26 cellular contexts compared by ENCODE assay signal in the genomic region with DNA sequence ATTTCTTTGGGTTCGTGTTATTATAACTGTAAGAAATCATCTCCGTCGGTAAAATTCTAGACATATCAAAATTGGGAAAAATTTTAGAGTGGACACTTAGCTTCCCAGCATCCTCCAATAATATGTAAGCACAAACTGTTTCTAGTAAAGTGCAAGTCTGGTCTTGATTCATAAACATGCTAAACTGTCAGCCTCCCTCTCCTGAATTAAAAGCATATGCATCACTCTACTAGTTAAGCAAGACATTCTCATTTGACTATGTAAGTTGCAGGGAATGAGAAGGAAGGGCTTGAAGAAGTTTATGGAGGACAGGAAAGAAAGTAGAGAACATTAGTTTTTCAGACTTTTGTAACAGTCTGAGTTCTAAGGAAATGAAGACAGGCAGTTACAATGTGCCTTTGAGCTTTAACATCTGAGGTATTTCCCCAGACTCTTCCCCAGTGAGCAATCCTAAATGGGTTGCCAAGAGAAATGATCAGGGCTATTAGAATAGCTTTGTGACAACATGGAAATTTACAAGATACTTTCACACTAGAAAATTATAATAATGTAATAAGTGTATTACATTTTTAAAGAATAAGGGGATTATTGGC.
DNase-seq lines count a peak whose midpoint lies in the region; FAIRE-seq and TF ChIP-seq lines count a peak whose summit lies in the region.
"Had no signal": no experiment of that assay in that cellular context is flagged by ENCODE, and none has a peak within 500 bp of the region (broad histone marks: within the 10 kb centered on the region; RNA-seq: fewer than 3 reads in every experiment).

No MANE protein-coding gene starts in this region.

- H3K79me1 ChIP-seq in H9 (ENCODE audit: insufficient read depth, low read depth, low read length, poor library complexity, severe bottlenecking) (no peaks in the 10 kb centered on the region), mesenchymal stem cell (replicated peaks; ENCODE audit: low read length, poor library complexity, severe bottlenecking) (no peaks in the 10 kb centered on the region)

- H3K9me3 ChIP-seq in H9 (ENCODE audit: control insufficient read depth, low read depth, low read length) (no peaks in the 10 kb centered on the region), mesenchymal stem cell (ENCODE audit: control insufficient read depth, low read length) (no peaks in the 10 kb centered on the region)
- H3K9me3 ChIP-seq: BLaER1 treated with 17β-estradiol and CSF1 and Interleukin-3, amounts not matched to agents 10 nM and 100 nM had no signal

- H3T11ph ChIP-seq in H9 (ENCODE audit: low read length): no peak overlapping the region

- H2BK15ac ChIP-seq in H9 (ENCODE audit: low read depth, low read length): no peak overlapping the region
- H2BK15ac ChIP-seq in mesenchymal stem cell (ENCODE audit: low read depth, poor library complexity, severe bottlenecking): no peak overlapping the region

- H3K4me3 Mint-ChIP-seq in HFFc6 (peak overlapping the region; percentile 50), H9 (no peak overlapping the region)
- H3K4me3 Mint-ChIP-seq: CD4-positive, alpha-beta memory T cell; IgD-negative memory B cell had no signal

- H3K18ac ChIP-seq in H9 (ENCODE audit: insufficient read length, low read depth, low read length) (no peak overlapping the region), mesenchymal stem cell (ENCODE audit: low read depth in 1 of 2, low read length in 2 of 2) (no peak overlapping the region)

- H2AK5ac ChIP-seq in H9 (ENCODE audit: insufficient read length, low read length): no peak overlapping the region
- no peak overlapping the region for H2AK5ac ChIP-seq in mesenchymal stem cell (ENCODE audit: low read length, severe bottlenecking)

- H3K27ac ChIP-seq in H9 (ENCODE audit: insufficient read length, low read depth, low read length) (no peak overlapping the region), mesenchymal stem cell (ENCODE audit: low read length, poor library complexity, severe bottlenecking) (no peak overlapping the region)
- H3K27ac ChIP-seq: 22Rv1; BLaER1 treated with 17β-estradiol and CSF1 and Interleukin-3, amounts not matched to agents 10 nM and 100 nM; KMS-11; RWPE1 had no signal

- peaks cover 52% of the 10 kb centered on the region for H3K4me1 Mint-ChIP-seq in HFFc6 (ENCODE audit: low read depth)
- H3K4me1 Mint-ChIP-seq in H9: no peaks in the 10 kb centered on the region
- H3K4me1 Mint-ChIP-seq: CD4-positive, alpha-beta memory T cell; IgD-negative memory B cell had no signal

- H2BK12ac ChIP-seq in H9 (ENCODE audit: insufficient read length, low read depth, low read length) (no peak overlapping the region), mesenchymal stem cell (ENCODE audit: low read length in 2 of 2) (no peak overlapping the region)

- H4K5ac ChIP-seq in H9 (ENCODE audit: insufficient read length, low read depth, low read length): no peak overlapping the region

- H3K9ac ChIP-seq in H9 (ENCODE audit: extremely low read depth, insufficient read length, low read length): no peak overlapping the region
- no peak overlapping the region for H3K9ac ChIP-seq in mesenchymal stem cell (ENCODE audit: low read length)
- H3K9ac ChIP-seq: BLaER1 treated with 17β-estradiol and CSF1 and Interleukin-3, amounts not matched to agents 10 nM and 100 nM; KMS-11 had no signal

- H2BK20ac ChIP-seq in H9 (ENCODE audit: low read depth, low read length, poor library complexity, severe bottlenecking): no peak overlapping the region

- no peak overlapping the region for H3K56ac ChIP-seq in H9 (ENCODE audit: insufficient read length, low read depth, low read length)

- H3K27ac Mint-ChIP-seq in HFFc6: peak overlapping the region; percentile 70
- no peak overlapping the region for H3K27ac Mint-ChIP-seq in H9
- H3K27ac Mint-ChIP-seq: CD4-positive, alpha-beta memory T cell; IgD-negative memory B cell had no signal

- H3K4me3 ChIP-seq in bronchial epithelial cell (ENCODE audit: low read depth, low read length) (no peak overlapping the region), mesenchymal stem cell (ENCODE audit: insufficient read depth in 1 of 2, low read depth in 1 of 2, low read length in 2 of 2) (no peak overlapping the region)
- H3K4me3 ChIP-seq: BLaER1 treated with 17β-estradiol and CSF1 and Interleukin-3, amounts not matched to agents 10 nM and 100 nM had no signal

- no peak for TF ChIP-seq CTCF in HFFc6 (IDR thresholded peaks at IDR 0.05)
- no peak for TF ChIP-seq CTCF in bronchial epithelial cell (IDR thresholded peaks at IDR 0.05; ENCODE audit: insufficient read depth, low read length, severe bottlenecking)
- no peak for TF ChIP-seq CTCF in H9 (conservative IDR thresholded peaks at IDR 0.05)

- peak; percentile 5 for DNase-seq in AG08396 (ENCODE audit: low spot score)
- DNase-seq in HFFc6: peak; percentile 8
- DNase-seq in bronchial epithelial cell (ENCODE audit: low read depth): peak; percentile 1
- DNase-seq in fibroblast of the conjunctiva (ENCODE audit: low read depth): peak; percentile 1
- no peak for DNase-seq in NOMO-1 treated with dmso at 0.1 percent for 144 hours (lab: John Stamatoyannopoulos, UW; ENCODE audit: unreplicated experiment)
- no peak for DNase-seq in H9
- no peak for DNase-seq in mesenchymal stem cell
- DNase-seq: CD4-positive, alpha-beta memory T cell; COR-L47; DMS53; EL; GF-D8; NCI-H1048; NCI-H1417; NCI-H1694; NCI-H2029 treated with DMSO at 0.1 percent for 48 hours; NCI-H446 treated with DMSO at 0.1 percent for 48 hours; NCI-H526; SHP77 had no signal

- no peak overlapping the region for H4K8ac ChIP-seq in H9 (replicated peaks; ENCODE audit: insufficient read length, low read depth, low read length)
- H4K8ac ChIP-seq in mesenchymal stem cell (ENCODE audit: low read length): no peak overlapping the region

- no peaks in the 10 kb centered on the region for H3K9me3 Mint-ChIP-seq in HFFc6
- H3K9me3 Mint-ChIP-seq in H9: no peaks in the 10 kb centered on the region
- H3K9me3 Mint-ChIP-seq: CD4-positive, alpha-beta memory T cell; IgD-negative memory B cell had no signal

- WGBS in H9 (ENCODE audit: extremely low coverage, insufficient read length, low lambda C conversion rate): no CpG with 5 or more reads among the region's 3 CpGs
- WGBS in mesenchymal stem cell: 91% methylated on average over 2 of the region's 3 CpGs

- H4K91ac ChIP-seq in H9 (ENCODE audit: insufficient read length, low read depth, low read length) (no peak overlapping the region), mesenchymal stem cell (ENCODE audit: low read length) (no peak overlapping the region)

- H4K20me1 ChIP-seq in H9 (ENCODE audit: control insufficient read depth, insufficient read depth, insufficient read length): no peaks in the 10 kb centered on the region
- H4K20me1 ChIP-seq: BLaER1 treated with 17β-estradiol and CSF1 and Interleukin-3, amounts not matched to agents 10 nM and 100 nM had no signal

- no peaks in the 10 kb centered on the region for H3K4me1 ChIP-seq in H9 (ENCODE audit: insufficient read depth, low read length)
- H3K4me1 ChIP-seq in mesenchymal stem cell (ENCODE audit: control insufficient read depth, insufficient read depth, low read depth, low read length): no peaks in the 10 kb centered on the region
- H3K4me1 ChIP-seq: BLaER1 treated with 17β-estradiol and CSF1 and Interleukin-3, amounts not matched to agents 10 nM and 100 nM had no signal

- H3K4ac ChIP-seq in H9 (ENCODE audit: low read depth, low read length): no peak overlapping the region
- H3K4ac ChIP-seq in mesenchymal stem cell (ENCODE audit: low read depth in 1 of 2, low read length in 2 of 2): no peak overlapping the region

- H3K4me2 ChIP-seq in H9 (ENCODE audit: insufficient read depth, insufficient read length, low read length) (no peak overlapping the region), mesenchymal stem cell (ENCODE audit: low read length, poor library complexity, severe bottlenecking) (no peak overlapping the region)
- H3K4me2 ChIP-seq: BLaER1 treated with 17β-estradiol and CSF1 and Interleukin-3, amounts not matched to agents 10 nM and 100 nM; KMS-11 had no signal

- FAIRE-seq in bronchial epithelial cell (lab: Jason Lieb, UNC): no peak
- FAIRE-seq: GM12891, H1 had no signal

- H3K14ac ChIP-seq in H9 (ENCODE audit: insufficient read depth, low read length): no peak overlapping the region
- no peak overlapping the region for H3K14ac ChIP-seq in mesenchymal stem cell (ENCODE audit: low read length in 2 of 2)

- no peaks in the 10 kb centered on the region for H3K36me3 Mint-ChIP-seq in HFFc6 (ENCODE audit: low read depth)
- no peaks in the 10 kb centered on the region; a peak in 1 of 7 replicates for H3K36me3 Mint-ChIP-seq in H9 (ENCODE audit: insufficient read depth in 1 of 3, low read depth in 3 of 3)
- H3K36me3 Mint-ChIP-seq: CD4-positive, alpha-beta memory T cell; IgD-negative memory B cell had no signal

- H3K27me3 ChIP-seq in bronchial epithelial cell (ENCODE audit: control insufficient read depth, insufficient read depth, low read length): no peaks in the 10 kb centered on the region
- H3K27me3 ChIP-seq in H9 (ENCODE audit: insufficient read depth, low read length): no peaks in the 10 kb centered on the region
- H3K27me3 ChIP-seq in mesenchymal stem cell (ENCODE audit: control insufficient read depth in 1 of 2, insufficient read depth in 1 of 2, low read length in 2 of 2): no peaks in the 10 kb centered on the region
- H3K27me3 ChIP-seq: BLaER1 treated with 17β-estradiol and CSF1 and Interleukin-3, amounts not matched to agents 10 nM and 100 nM had no signal

- no peaks in the 10 kb centered on the region for H3K79me2 ChIP-seq in H9 (ENCODE audit: insufficient read depth, low read length)

- no peaks in the 10 kb centered on the region for H3K36me3 ChIP-seq in bronchial epithelial cell (ENCODE audit: control insufficient read depth, insufficient read depth, low read length)
- H3K36me3 ChIP-seq in mesenchymal stem cell (ENCODE audit: control insufficient read depth in 1 of 2, insufficient read depth in 2 of 2, low read depth in 1 of 2, low read length in 2 of 2): no peaks in the 10 kb centered on the region
- H3K36me3 ChIP-seq: BLaER1 treated with 17β-estradiol and CSF1 and Interleukin-3, amounts not matched to agents 10 nM and 100 nM had no signal

- H3K23ac ChIP-seq in H9 (ENCODE audit: insufficient read length, low read depth, low read length) (no peak overlapping the region), mesenchymal stem cell (ENCODE audit: low read length in 2 of 2) (no peak overlapping the region)

- H2BK120ac ChIP-seq in H9 (ENCODE audit: low read depth, low read length, poor library complexity, severe bottlenecking) (no peak overlapping the region), mesenchymal stem cell (ENCODE audit: low read depth, low read length) (no peak overlapping the region)

- H2BK5ac ChIP-seq in H9 (ENCODE audit: insufficient read length, low read length): no peak overlapping the region
- no peak overlapping the region for H2BK5ac ChIP-seq in mesenchymal stem cell (ENCODE audit: low read depth, low read length, poor library complexity, severe bottlenecking)

- H3K23me2 ChIP-seq in H9 (ENCODE audit: insufficient read length, low read depth, low read length, poor library complexity, severe bottlenecking): no peaks in the 10 kb centered on the region

- no peak overlapping the region for H2AFZ ChIP-seq in H9 (ENCODE audit: low read length)
- no peak overlapping the region for H2AFZ ChIP-seq in mesenchymal stem cell (ENCODE audit: low read depth, low read length)

- no peaks in the 10 kb centered on the region for H3K27me3 Mint-ChIP-seq in HFFc6 (ENCODE audit: insufficient read depth)
- H3K27me3 Mint-ChIP-seq in H9 (ENCODE audit: low read depth): no peaks in the 10 kb centered on the region
- H3K27me3 Mint-ChIP-seq: CD4-positive, alpha-beta memory T cell; IgD-negative memory B cell had no signal

Comparison
In these comparisons a context has a peak if more than half of its experiments do, and no peak if none do; other contexts are left out.
1. DNase-seq: peak in AG08396 (single experiment), HFFc6 (single experiment), bronchial epithelial cell (single experiment) and fibroblast of the conjunctiva (single experiment); none in NOMO-1 treated with dmso at 0.1 percent for 144 hours (single experiment), H9 (single experiment) and mesenchymal stem cell (single experiment).